ENCODE assay signal across 9 cellular contexts in the genomic region with DNA sequence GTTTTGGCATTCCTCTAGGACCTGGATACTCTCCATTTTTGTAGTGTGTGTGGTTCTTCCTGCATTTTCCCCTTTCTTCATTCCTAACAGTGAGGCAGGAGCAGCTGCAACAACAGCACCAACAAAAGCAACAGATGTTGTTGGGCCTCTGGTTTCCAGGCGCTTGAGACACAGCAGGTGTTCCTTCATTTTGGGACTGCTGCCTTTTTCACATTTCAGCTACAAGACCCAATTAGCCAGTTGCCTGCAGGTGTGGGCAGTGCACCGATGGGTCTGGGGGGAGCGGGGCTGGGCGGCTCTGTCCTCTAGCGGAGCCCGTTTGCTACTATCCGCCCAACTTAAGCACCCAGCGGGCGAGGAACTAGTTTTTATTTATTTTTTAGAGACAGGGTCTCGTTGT. TPM values are rescaled to one million over a fixed set of nuclear protein-coding genes. Genes with fewer than 3 reads are reported as not detected.
DNase-seq lines count a peak whose midpoint lies in the region; ATAC-seq and TF ChIP-seq lines count a peak whose summit lies in the region.
"Had no signal": no experiment of that assay in that cellular context is flagged by ENCODE, and none has a peak within 500 bp of the region (broad histone marks: within the 10 kb centered on the region; RNA-seq: fewer than 3 reads in every experiment).

No MANE protein-coding gene starts in this region.

- H3K27ac Mint-ChIP-seq in IgD-negative memory B cell = peak overlapping the region; percentile 39 to 80 (median 69)

- no peak for TF ChIP-seq CTCF in VCaP (conservative IDR thresholded peaks at IDR 0.05)
- no peak for TF ChIP-seq CTCF in right lobe of liver (IDR thresholded peaks at IDR 0.05)

- H3K4me1 ChIP-seq in BLaER1 = peaks cover 76% of the 10 kb centered on the region
- peaks cover 0 to 26% (median 10%) of the 10 kb centered on the region in 4 donors for H3K4me1 ChIP-seq in right lobe of liver

- H3K4me3 ChIP-seq in BLaER1 (no peak overlapping the region), right lobe of liver (no peak overlapping the region), MG63 (no peak overlapping the region)

- H3K27me3 Mint-ChIP-seq in IgD-negative memory B cell = no peaks in the 10 kb centered on the region

- H3K27me3 ChIP-seq in BLaER1 = no peaks in the 10 kb centered on the region
- no peaks in the 10 kb centered on the region for H3K27me3 ChIP-seq in right lobe of liver
- H3K27me3 ChIP-seq in MG63 = no peaks in the 10 kb centered on the region

- DNase-seq in right lobe of liver (no peak), MG63 (no peak)
- no peak for DNase-seq in stimulated activated CD4-positive, alpha-beta T cell treated with anti-CD3 and anti-CD28 coated beads, Interleukin-12 subunit alpha, Interleukin-12 subunit beta, amount 100 ng/mL, for 4 hours
- DNase-seq: activated CD4-positive, CD25-positive, alpha-beta regulatory T cell had no signal

- H3K36me3 ChIP-seq in BLaER1 = peaks cover 66% of the 10 kb centered on the region
- no peaks in the 10 kb centered on the region for H3K36me3 ChIP-seq in right lobe of liver
- peaks cover 5% of the 10 kb centered on the region; the same call in 1 of the 2 replicates for H3K36me3 ChIP-seq in MG63

- TF ChIP-seq POLR2A in right lobe of liver (IDR thresholded peaks at IDR 0.05) = no peak

- intact Hi-C loops in right lobe of liver (cut with DNase I) = no loop called here

- peak overlapping the region in 2 of 4 donors; percentile 13 to 67 for H3K4me3 Mint-ChIP-seq in IgD-negative memory B cell

- H3K9ac ChIP-seq in BLaER1 = peak overlapping the region; percentile 26; the same call in 1 of the 2 replicates

- peaks cover 100% of the 10 kb centered on the region for H4K20me1 ChIP-seq in BLaER1

- H3K4me1 Mint-ChIP-seq in IgD-negative memory B cell = peaks cover 39 to 65% (median 50%) of the 10 kb centered on the region in 3 donors

- H3K4me2 ChIP-seq in BLaER1 = peak overlapping the region; percentile 69

- peaks cover 2% of the 10 kb centered on the region for H3K36me3 Mint-ChIP-seq in IgD-negative memory B cell

- WGBS in right lobe of liver (ENCODE audit: insufficient coverage, low coverage, low lambda C conversion rate, missing lambda C conversion rate) = 65% methylated on average over 4 of the region's 10 CpGs

- H3K9me3 Mint-ChIP-seq in IgD-negative memory B cell = no peaks in the 10 kb centered on the region

- peak overlapping the region; percentile 68 for H3K27ac ChIP-seq in BLaER1
- H3K27ac ChIP-seq in VCaP = peak overlapping the region; percentile 89
- H3K27ac ChIP-seq in right lobe of liver = peak overlapping the region in 2 of 3 donors; percentile 51 to 70

- H3K9me3 ChIP-seq in BLaER1 (no peaks in the 10 kb centered on the region), right lobe of liver (no peaks in the 10 kb centered on the region), MG63 (no peaks in the 10 kb centered on the region)

- ATAC-seq in right lobe of liver (peak in 3 of 4 donors; percentile 3 to 33 (median 9)), GM19328 (IDR thresholded peaks at IDR 0.05; ENCODE audit: unreplicated experiment) (no peak), GM21381 (IDR thresholded peaks at IDR 0.05; ENCODE audit: unreplicated experiment) (no peak)

RNA-seq across cellular contexts. Expression of a gene that starts 26.0 kb away (rescaled TPM):
- polyA plus RNA-seq in IgD-negative memory B cell = 148 TPM
- 10 to 100 TPM; 24.1 to 35.4 (median 31.0) TPM for total RNA-seq in right lobe of liver
- total RNA-seq in MG63 (2014; rRNA removed; shearing (Covaris generic); ENCODE audit: low replicate concordance) = 6.7 and 11.3 TPM in 2 replicates

Comparison
In these comparisons a context has a peak if more than half of its experiments do, and no peak if none do; other contexts are left out.
1. ATAC-seq: peak in right lobe of liver (3 of 4); none in GM19328 (single experiment) and GM21381 (single experiment).
2. Peak in every context shown above with its lines, with median percentiles within 50 percentile points of each other: H3K27ac ChIP-seq.